Comparison of ENCODE assay signal across 8 cellular contexts in the genomic region with DNA sequence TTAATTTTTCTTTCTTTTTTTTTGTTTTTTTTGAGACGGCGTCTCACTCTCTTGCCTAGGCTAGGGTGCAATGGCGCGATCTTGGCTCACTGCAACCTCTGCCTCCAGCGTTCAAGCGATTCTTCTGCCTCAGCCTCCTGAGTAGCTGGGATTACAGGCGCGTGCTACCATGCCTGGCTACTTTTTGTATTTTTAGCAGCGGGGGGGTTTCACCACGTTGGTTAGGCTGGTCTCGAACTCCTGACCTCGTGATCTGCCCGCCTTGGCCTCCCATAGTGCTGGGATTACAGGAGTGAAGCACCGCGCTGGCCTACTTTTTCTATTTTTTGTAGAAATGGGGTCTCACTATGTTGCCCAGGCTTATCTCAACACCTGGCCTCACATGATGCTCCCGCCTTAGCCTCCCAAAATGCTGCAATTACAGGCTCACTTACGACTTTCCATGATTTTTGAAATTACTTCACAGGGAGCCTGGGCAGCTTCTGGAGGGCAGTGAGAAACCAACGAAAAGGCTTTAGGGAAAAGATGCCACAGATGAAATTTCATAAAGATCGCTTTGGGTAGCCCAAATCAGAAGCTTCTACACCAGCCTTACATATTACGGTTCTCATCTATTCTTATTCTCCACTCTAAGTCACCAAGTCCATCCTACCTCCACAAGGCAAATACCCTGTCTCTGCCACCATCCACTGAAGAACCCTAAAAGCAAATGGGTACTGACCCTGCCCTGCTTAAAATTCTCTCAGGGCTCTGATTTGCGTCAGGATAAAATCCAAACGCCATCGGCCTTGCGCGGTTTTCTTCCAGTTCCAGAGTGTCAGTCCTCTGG. TPM values are rescaled to one million over a fixed set of nuclear protein-coding genes. Genes with fewer than 3 reads are reported as not detected.
DNase-seq lines count a peak whose midpoint lies in the region; ATAC-seq and TF ChIP-seq lines count a peak whose summit lies in the region.

No MANE protein-coding gene starts in this region.

- no peaks in the 10 kb centered on the region for H3K9me3 ChIP-seq in SK-N-SH
- no peaks in the 10 kb centered on the region for H3K9me3 ChIP-seq in fibroblast of lung (ENCODE audit: control insufficient read depth, insufficient read depth, low read depth, low read length)
- H3K9me3 ChIP-seq in parathyroid adenoma (ENCODE audit: control insufficient read depth, low read length), result no peaks in the 10 kb centered on the region

- H3K4me3 Mint-ChIP-seq in T-helper 1 cell treated with Interleukin-12 subunit alpha and Interleukin-12 subunit beta and Interleukin-4 antibody, amounts not matched to agents 30 μg/mL and 1 μg/mL, for 36 hours, result peak overlapping the region; percentile 98

- DNase-seq in T-helper 1 cell, result no peak
- DNase-seq in SK-N-SH, result no peak
- DNase-seq in fibroblast of lung (ENCODE audit: low read depth in 2 of 2), result no peak
- no peak for DNase-seq in NK-92 treated with Interleukin-12 subunit alpha and Interleukin-12 subunit beta, amount 100 ng/mL, for 24 hours (lab: John Stamatoyannopoulos, UW)
- no peak for DNase-seq in KBM-7

- H3K27ac Mint-ChIP-seq in T-helper 1 cell treated with Interleukin-12 subunit alpha and Interleukin-12 subunit beta and Interleukin-4 antibody, amounts not matched to agents 30 μg/mL and 1 μg/mL, for 36 hours, result peak overlapping the region; percentile 98

- H3K27me3 ChIP-seq in SK-N-SH (ENCODE audit: insufficient read depth) (no peaks in the 10 kb centered on the region), fibroblast of lung (ENCODE audit: control insufficient read depth, insufficient read depth, low read length) (no peaks in the 10 kb centered on the region), parathyroid adenoma (ENCODE audit: control insufficient read depth, insufficient read depth, low read length) (no peaks in the 10 kb centered on the region)

- H3K9me2 ChIP-seq in SK-N-SH, result no peaks in the 10 kb centered on the region

- peaks cover 39% of the 10 kb centered on the region for H3K79me2 ChIP-seq in SK-N-SH (ENCODE audit: insufficient read depth)
- H3K79me2 ChIP-seq in fibroblast of lung (ENCODE audit: control insufficient read depth, insufficient read depth, low read length), result peaks cover 38% of the 10 kb centered on the region
- no peaks in the 10 kb centered on the region for H3K79me2 ChIP-seq in parathyroid adenoma

- POLR2A ChIA-PET in SK-N-SH (lab: Yijun Ruan, JAX), result no interaction called here

- no peaks in the 10 kb centered on the region for H4K20me1 ChIP-seq in SK-N-SH (ENCODE audit: insufficient read depth)
- no peaks in the 10 kb centered on the region for H4K20me1 ChIP-seq in fibroblast of lung (ENCODE audit: control insufficient read depth, extremely low read depth, insufficient read depth, low read length)

- no peaks in the 10 kb centered on the region for H3F3A ChIP-seq in SK-N-SH (replicated peaks; ENCODE audit: insufficient read depth)

- H3K27me3 Mint-ChIP-seq in T-helper 1 cell treated with Interleukin-12 subunit alpha and Interleukin-12 subunit beta and Interleukin-4 antibody, amounts not matched to agents 30 μg/mL and 1 μg/mL, for 36 hours (ENCODE audit: low read depth), result no peaks in the 10 kb centered on the region

- no peak for TF ChIP-seq RAD21 in SK-N-SH (IDR thresholded peaks at IDR 0.05; ENCODE audit: low read length)

- H3K4me1 ChIP-seq in SK-N-SH (ENCODE audit: control insufficient read depth in 1 of 2, insufficient read depth in 2 of 2, low read depth in 1 of 2, low read length in 1 of 2) (peaks cover 0 to 6% of the 10 kb centered on the region in 2 experiments; a peak in 1 of 4 replicates), fibroblast of lung (ENCODE audit: control insufficient read depth, extremely low read depth, insufficient read depth, low read length) (peaks cover 4% of the 10 kb centered on the region), parathyroid adenoma (no peaks in the 10 kb centered on the region)

- H3K4me2 ChIP-seq in SK-N-SH (peak overlapping the region; percentile 90), fibroblast of lung (ENCODE audit: extremely low read depth, insufficient read depth, low read length) (peak overlapping the region; percentile 69), parathyroid adenoma (ENCODE audit: low read length) (peak overlapping the region; percentile 82)

- H3K9ac ChIP-seq in SK-N-SH (peak overlapping the region; percentile 90), fibroblast of lung (ENCODE audit: insufficient read depth, low read length) (peak overlapping the region; percentile 90), parathyroid adenoma (peak overlapping the region; percentile 35)

- H3K36me3 ChIP-seq in SK-N-SH (replicated peaks in 1 of 2; ENCODE audit: control insufficient read depth in 1 of 2, insufficient read depth in 2 of 2, low read length in 1 of 2) (peaks cover 0 to under 1% of the 10 kb centered on the region in 2 experiments), fibroblast of lung (ENCODE audit: control insufficient read depth, insufficient read depth, low read length) (no peaks in the 10 kb centered on the region), parathyroid adenoma (ENCODE audit: control insufficient read depth, insufficient read depth, low read length) (no peaks in the 10 kb centered on the region)

- H3K9me3 Mint-ChIP-seq in T-helper 1 cell treated with Interleukin-12 subunit alpha and Interleukin-12 subunit beta and Interleukin-4 antibody, amounts not matched to agents 30 μg/mL and 1 μg/mL, for 36 hours, result no peaks in the 10 kb centered on the region

- CTCF ChIA-PET in SK-N-SH (lab: Yijun Ruan, JAX), result interaction anchor here (2.4 kb wide), 1 partner anchor 21 kb away, joined by 8 read pairs; no protein-coding TSS in a partner anchor

- H3K27ac ChIP-seq in SK-N-SH (ENCODE audit: low read depth in 2 of 2, low read length in 1 of 2), result peak overlapping the region; percentile 73 to 77
- peak overlapping the region; percentile 97 for H3K27ac ChIP-seq in fibroblast of lung (ENCODE audit: insufficient read depth, low read length)
- H3K27ac ChIP-seq in parathyroid adenoma, result peak overlapping the region; percentile 87

- in situ Hi-C loops in KBM-7 (cut with MboI; ENCODE audit: low pct_unique_long_range_greater_than_20kb, low sequenced_read_pairs), result no loop called here

- WGBS in SK-N-SH (ENCODE audit: low lambda C conversion rate), result 77% methylated on average over 25 of the region's 25 CpGs

- H2AFZ ChIP-seq in SK-N-SH (ENCODE audit: low read depth) (peak overlapping the region; percentile 90), fibroblast of lung (ENCODE audit: low read length) (peak overlapping the region; percentile 61), parathyroid adenoma (peak overlapping the region; percentile 96)

- ATAC-seq in GM18870 (IDR thresholded peaks at IDR 0.05; ENCODE audit: unreplicated experiment), result no peak

- TF ChIP-seq EP300 in SK-N-SH (IDR thresholded peaks at IDR 0.05; ENCODE audit: borderline replicate concordance in 1 of 2, low read depth in 1 of 2, low read length in 1 of 2), result no peak

- H3K4me3 ChIP-seq in SK-N-SH (ENCODE audit: low read depth in 2 of 2, low read length in 1 of 2) (peak overlapping the region; percentile 76 to 78), fibroblast of lung (replicated peaks in 1 of 4; ENCODE audit: control extremely low read depth in 1 of 4, insufficient read depth in 1 of 4, low read depth in 3 of 4, low read length in 4 of 4) (peak overlapping the region; percentile 51 to 90 (median 72)), parathyroid adenoma (ENCODE audit: low read depth, low read length) (peak overlapping the region; percentile 62)

- peaks cover 73% of the 10 kb centered on the region for H3K4me1 Mint-ChIP-seq in T-helper 1 cell treated with Interleukin-12 subunit alpha and Interleukin-12 subunit beta and Interleukin-4 antibody, amounts not matched to agents 30 μg/mL and 1 μg/mL, for 36 hours (ENCODE audit: low read depth)

- no peak for TF ChIP-seq CTCF in SK-N-SH (IDR thresholded peaks at IDR 0.05)
- TF ChIP-seq CTCF in fibroblast of lung (conservative IDR thresholded peaks at IDR 0.05 in 1 of 2, IDR thresholded peaks at IDR 0.05 in 1 of 2; ENCODE audit: low read depth in 1 of 2, low read length in 2 of 2), result no peak
- TF ChIP-seq CTCF in parathyroid adenoma (IDR thresholded peaks at IDR 0.05), result no peak

- H3K36me3 Mint-ChIP-seq in T-helper 1 cell treated with Interleukin-12 subunit alpha and Interleukin-12 subunit beta and Interleukin-4 antibody, amounts not matched to agents 30 μg/mL and 1 μg/mL, for 36 hours (ENCODE audit: low read depth), result peaks cover 27% of the 10 kb centered on the region

TF ChIP-seq in SK-N-SH, 30 proteins besides CTCF, POLR2A, EP300 and RAD21 (continues in another document):
- TF ChIP-seq GATA2 (CRISPR knock-in tag; IDR thresholded peaks at IDR 0.05) (no peak), FOXM1 (IDR thresholded peaks at IDR 0.05; ENCODE audit: low read depth) (no peak)
- TF ChIP-seq, protein P1, sequence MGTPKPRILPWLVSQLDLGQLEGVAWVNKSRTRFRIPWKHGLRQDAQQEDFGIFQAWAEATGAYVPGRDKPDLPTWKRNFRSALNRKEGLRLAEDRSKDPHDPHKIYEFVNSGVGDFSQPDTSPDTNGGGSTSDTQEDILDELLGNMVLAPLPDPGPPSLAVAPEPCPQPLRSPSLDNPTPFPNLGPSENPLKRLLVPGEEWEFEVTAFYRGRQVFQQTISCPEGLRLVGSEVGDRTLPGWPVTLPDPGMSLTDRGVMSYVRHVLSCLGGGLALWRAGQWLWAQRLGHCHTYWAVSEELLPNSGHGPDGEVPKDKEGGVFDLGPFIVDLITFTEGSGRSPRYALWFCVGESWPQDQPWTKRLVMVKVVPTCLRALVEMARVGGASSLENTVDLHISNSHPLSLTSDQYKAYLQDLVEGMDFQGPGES (IDR thresholded peaks at IDR 0.05; ENCODE audit: low read depth, low read length), result no peak
- TF ChIP-seq, protein P2, sequence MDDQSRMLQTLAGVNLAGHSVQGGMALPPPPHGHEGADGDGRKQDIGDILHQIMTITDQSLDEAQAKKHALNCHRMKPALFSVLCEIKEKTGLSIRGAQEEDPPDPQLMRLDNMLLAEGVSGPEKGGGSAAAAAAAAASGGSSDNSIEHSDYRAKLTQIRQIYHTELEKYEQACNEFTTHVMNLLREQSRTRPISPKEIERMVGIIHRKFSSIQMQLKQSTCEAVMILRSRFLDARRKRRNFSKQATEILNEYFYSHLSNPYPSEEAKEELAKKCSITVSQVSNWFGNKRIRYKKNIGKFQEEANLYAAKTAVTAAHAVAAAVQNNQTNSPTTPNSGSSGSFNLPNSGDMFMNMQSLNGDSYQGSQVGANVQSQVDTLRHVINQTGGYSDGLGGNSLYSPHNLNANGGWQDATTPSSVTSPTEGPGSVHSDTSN (IDR thresholded peaks at IDR 0.05), result no peak

RNA-seq across cellular contexts. Expression of a gene that starts 0.9 kb away (rescaled TPM):
- 28.2 and 31.6 TPM in 2 replicates for polyA plus RNA-seq in SK-N-SH (2012; rRNA removed)
- 38.5 and 38.8 TPM in 2 replicates for polyA plus RNA-seq in SK-N-SH (2012; cell fraction: cytosol; rRNA removed)
- polyA plus RNA-seq in SK-N-SH (2012; cell fraction: nucleus; rRNA removed), result 16.0 and 32.7 TPM in 2 replicates
- 52.9 and 85.0 TPM in 2 replicates for total RNA-seq in fibroblast of lung
- 57.5 and 117 TPM in 2 replicates for polyA plus RNA-seq in fibroblast of lung
- 43.3 and 91.0 TPM in 2 replicates for polyA plus RNA-seq in fibroblast of lung (2012)
- polyA minus RNA-seq in fibroblast of lung (ENCODE audit: low replicate concordance), result 127 and 132 TPM in 2 replicates

Comparison
In these comparisons a context has a peak if more than half of its experiments do, and no peak if none do; other contexts are left out.
1. H3K9ac ChIP-seq: peak in every context shown above with its lines; median percentile 90 in SK-N-SH; 90 in fibroblast of lung; 35 in parathyroid adenoma.